11 cellular contexts compared by ENCODE assay signal in the genomic region with DNA sequence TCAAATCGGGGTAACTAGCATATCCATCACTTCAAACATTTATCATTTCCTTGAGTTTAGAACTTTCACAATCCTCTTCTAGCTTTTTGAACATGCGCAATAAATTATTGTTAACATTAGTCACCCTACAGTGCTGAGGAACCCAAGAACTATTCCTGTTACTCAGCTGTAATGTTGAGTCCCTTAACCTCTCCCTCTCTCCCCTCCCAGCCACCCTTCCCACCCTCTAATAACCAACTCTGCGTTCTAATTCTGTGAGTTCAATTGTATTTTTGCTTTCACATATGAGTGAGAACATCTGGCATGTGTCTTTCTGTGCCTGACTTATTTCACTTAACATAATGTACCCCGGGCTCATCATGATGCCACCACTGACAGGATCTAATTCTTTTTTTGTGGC.
DNase-seq lines count a peak whose midpoint lies in the region; ATAC-seq, FAIRE-seq and TF ChIP-seq lines count a peak whose summit lies in the region.
"Had no signal": no experiment of that assay in that cellular context is flagged by ENCODE, and none has a peak within 500 bp of the region (broad histone marks: within the 10 kb centered on the region; RNA-seq: fewer than 3 reads in every experiment).

No MANE protein-coding gene starts in this region.

- peak; percentile 7 for ATAC-seq in left lung
- ATAC-seq in GM18873 (IDR thresholded peaks at IDR 0.05; ENCODE audit: low FRiP score, unreplicated experiment) = no peak

- peaks cover 2% of the 10 kb centered on the region for H3K36me3 ChIP-seq in astrocyte (ENCODE audit: insufficient read depth, low read length)
- H3K36me3 ChIP-seq in left lung = no peaks in the 10 kb centered on the region

- peaks cover 9% of the 10 kb centered on the region for H3K36me3 Mint-ChIP-seq in astrocyte (ENCODE audit: low read depth, unreplicated experiment)

- intact Hi-C loops in left lung (cut with DNase I) = no loop called here

- H3K27ac ChIP-seq in astrocyte (ENCODE audit: low read depth, low read length) = peak overlapping the region; percentile 94
- H3K27ac ChIP-seq in left lung = peak overlapping the region; percentile 58 to 60

- peak overlapping the region; percentile 10 for H3K4me3 Mint-ChIP-seq in astrocyte (ENCODE audit: unreplicated experiment)

- peak overlapping the region; percentile 63 for H3K27ac Mint-ChIP-seq in astrocyte (ENCODE audit: unreplicated experiment)

- no peak overlapping the region for H2AFZ ChIP-seq in astrocyte (ENCODE audit: low read depth, low read length)

- H4K20me1 ChIP-seq in astrocyte (ENCODE audit: insufficient read depth, low read length) = peaks cover 9% of the 10 kb centered on the region

- H3K4me2 ChIP-seq in astrocyte (ENCODE audit: low read length) = peak overlapping the region; percentile 72

- H3K4me1 ChIP-seq in astrocyte (ENCODE audit: insufficient read depth, low read length) (peaks cover 60% of the 10 kb centered on the region), left lung (peaks cover 21 to 62% of the 10 kb centered on the region in 2 donors)

- no peaks in the 10 kb centered on the region for H3K9me3 ChIP-seq in astrocyte (ENCODE audit: insufficient read depth, low read depth, low read length)
- H3K9me3 ChIP-seq in left lung = no peaks in the 10 kb centered on the region

- H3K9ac ChIP-seq in astrocyte (ENCODE audit: low read length) = peak overlapping the region; percentile 74

- peaks cover 62% of the 10 kb centered on the region for H3K4me1 Mint-ChIP-seq in astrocyte (ENCODE audit: low read depth, unreplicated experiment)

- TF ChIP-seq CTCF in AG09319 (IDR thresholded peaks at IDR 0.05; ENCODE audit: low read depth, low read length) = no peak
- TF ChIP-seq CTCF in astrocyte (IDR thresholded peaks at IDR 0.05; ENCODE audit: insufficient read depth, low read depth, low read length) = no peak
- no peak for TF ChIP-seq CTCF in left lung (IDR thresholded peaks at IDR 0.05)

- peak; percentile 34 for DNase-seq in AG09319 (ENCODE audit: extremely low read depth, low read depth)
- DNase-seq in HS-5 (ENCODE audit: low read depth) = peak; percentile 86
- DNase-seq in astrocyte (ENCODE audit: low read depth) = peak; percentile 94
- no peak for DNase-seq in left lung
- no peak for DNase-seq in ureter (ENCODE audit: low spot score)
- no peak for DNase-seq in NCI-H2029 treated with DMSO at 0.1 percent for 48 hours (lab: John Stamatoyannopoulos, UW)
- no peak for DNase-seq in activated CD4-positive, alpha-beta T cell treated with anti-CD3 and anti-CD28 coated beads, Interleukin-2, amount 50 U/mL, for 1 hour
- DNase-seq: MM.1S, substantia nigra had no signal

- no peaks in the 10 kb centered on the region for H3K27me3 ChIP-seq in astrocyte (ENCODE audit: insufficient read depth, low read length)
- no peaks in the 10 kb centered on the region for H3K27me3 ChIP-seq in left lung

- FAIRE-seq in astrocyte (lab: Jason Lieb, UNC) = peak; percentile 74
- FAIRE-seq: islet of Langerhans had no signal

- H3K79me2 ChIP-seq in astrocyte (ENCODE audit: insufficient read depth, low read length) = peaks cover 74% of the 10 kb centered on the region

- no peaks in the 10 kb centered on the region for H3K9me3 Mint-ChIP-seq in astrocyte (ENCODE audit: unreplicated experiment)

- no peak overlapping the region for H3K4me3 ChIP-seq in astrocyte (ENCODE audit: insufficient read depth, low read depth, low read length)
- H3K4me3 ChIP-seq in left lung = no peak overlapping the region

- no peaks in the 10 kb centered on the region for H3K27me3 Mint-ChIP-seq in astrocyte (ENCODE audit: low read depth, unreplicated experiment)

Comparison
In these comparisons a context has a peak if more than half of its experiments do, and no peak if none do; other contexts are left out.
1. DNase-seq: peak in AG09319 (single experiment), HS-5 (single experiment) and astrocyte (single experiment); none in left lung (0 of 2), ureter (single experiment), NCI-H2029 treated with DMSO at 0.1 percent for 48 hours (single experiment) and activated CD4-positive, alpha-beta T cell treated with anti-CD3 and anti-CD28 coated beads, Interleukin-2, amount 50 U/mL, for 1 hour (single experiment).